8 cellular contexts compared by ENCODE assay signal in genomic region chr17:76735006-76735405, GRCh38. TPM values are rescaled to one million over a fixed set of nuclear protein-coding genes. Genes with fewer than 3 reads are reported as not detected.
DNase-seq lines count a peak whose midpoint lies in the region; TF ChIP-seq lines count a peak whose summit lies in the region.

No MANE protein-coding gene starts in this region.

- H3K9me3 ChIP-seq in OCI-LY7 (ENCODE audit: low read length) (no peaks in the 10 kb centered on the region), endocrine pancreas (ENCODE audit: control insufficient read depth, low read length) (no peaks in the 10 kb centered on the region), osteoblast (ENCODE audit: low read depth, low read length) (no peaks in the 10 kb centered on the region)

- H3K4me3 ChIP-seq in OCI-LY7 (ENCODE audit: low read depth, low read length, poor library complexity, severe bottlenecking) (peak overlapping the region; percentile 77), endocrine pancreas (ENCODE audit: control insufficient read depth, insufficient read depth, low read length) (peak overlapping the region; percentile 95), osteoblast (ENCODE audit: insufficient read depth, low read length) (peak overlapping the region; percentile 98)

- DNase-seq in NCI-H2196 (lab: John Stamatoyannopoulos, UW; ENCODE audit: unreplicated experiment) (peak; percentile 34), NCI-H2196 treated with DMSO at 0.1 percent for 48 hours (lab: John Stamatoyannopoulos, UW; ENCODE audit: unreplicated experiment) (no peak), OCI-LY7 (ENCODE audit: low spot score) (peak; percentile 78), osteoblast (ENCODE audit: insufficient read length, low spot score, missing footprints) (peak; percentile 71), germinal center (ENCODE audit: low spot score) (no peak), SKM-1 (lab: John Stamatoyannopoulos, UW; ENCODE audit: unreplicated experiment) (no peak), cerebellar nuclear complex (lab: John Stamatoyannopoulos, UW) (no peak)

- POLR2A ChIA-PET in OCI-LY7 (lab: Charles Lee), result interaction anchor here (0.6 to 1.9 kb wide), 5 partner anchors 9 to 411 kb away, joined by 3 to 7 read pairs (median 3); partner anchors contain the start of genes JMJD6 and METTL23

- BruUV-seq in OCI-LY7 (replicated peaks; lab: Mats Ljungman, UMichigan), result no TSS peak

- peaks cover 36% of the 10 kb centered on the region for H4K20me1 ChIP-seq in OCI-LY7 (ENCODE audit: insufficient read depth, low read length)
- H4K20me1 ChIP-seq in osteoblast (ENCODE audit: insufficient read depth, low read length), result peaks cover 35% of the 10 kb centered on the region

- no peaks in the 10 kb centered on the region for H3K9me2 ChIP-seq in OCI-LY7 (ENCODE audit: insufficient read depth, low read length)

- H3K4me2 ChIP-seq in OCI-LY7 (ENCODE audit: low read length) (peak overlapping the region; percentile 96), osteoblast (ENCODE audit: insufficient read depth, low read length) (peak overlapping the region; percentile 94)

- CTCF ChIA-PET in OCI-LY7 (lab: Charles Lee; ENCODE audit: unreplicated experiment), result no interaction called here

- peak overlapping the region; percentile 3 for H3K9ac ChIP-seq in endocrine pancreas (ENCODE audit: control insufficient read depth, insufficient read depth, low read length)

- H2AFZ ChIP-seq in OCI-LY7 (ENCODE audit: low read length), result no peak overlapping the region
- no peak overlapping the region for H2AFZ ChIP-seq in osteoblast (ENCODE audit: low read length)

- TF ChIP-seq CTCF in OCI-LY7 (conservative IDR thresholded peaks at IDR 0.05; ENCODE audit: low read length) (no peak), osteoblast (IDR thresholded peaks at IDR 0.05; ENCODE audit: extremely low read depth, low read depth, low read length) (no peak)

- intact Hi-C loops in OCI-LY7 (cut with micrococcal nuclease; ENCODE audit: unreplicated experiment), result loop anchor here (5.0 to 10.0 kb wide), 4 partner anchors 352 to 1070 kb away; partner anchors contain the start of genes RECQL5, SAP30BP and SEC14L1

- H3K36me3 ChIP-seq in OCI-LY7 (ENCODE audit: insufficient read depth, low read length) (peaks cover 68% of the 10 kb centered on the region), endocrine pancreas (ENCODE audit: control insufficient read depth, insufficient read depth, low read length) (no peaks in the 10 kb centered on the region), osteoblast (ENCODE audit: insufficient read depth, low read length) (peaks cover 53% of the 10 kb centered on the region)

- H3K4me1 ChIP-seq in OCI-LY7 (ENCODE audit: insufficient read depth, low read length, poor library complexity, severe bottlenecking), result peaks cover 58% of the 10 kb centered on the region
- H3K4me1 ChIP-seq in endocrine pancreas (ENCODE audit: control insufficient read depth, insufficient read depth, low read length), result peaks cover 28% of the 10 kb centered on the region
- peaks cover 40% of the 10 kb centered on the region for H3K4me1 ChIP-seq in osteoblast (ENCODE audit: insufficient read depth, low read length)

- no peaks in the 10 kb centered on the region for H3K27me3 ChIP-seq in endocrine pancreas (ENCODE audit: control insufficient read depth, insufficient read depth, low read length)
- no peaks in the 10 kb centered on the region for H3K27me3 ChIP-seq in osteoblast (ENCODE audit: insufficient read depth, low read length)

- peak overlapping the region; percentile 92 for H3K27ac ChIP-seq in OCI-LY7 (ENCODE audit: low read depth, low read length, poor library complexity, severe bottlenecking)
- H3K27ac ChIP-seq in osteoblast (ENCODE audit: low read depth, low read length), result peak overlapping the region; percentile 86

- H3K79me2 ChIP-seq in OCI-LY7 (ENCODE audit: insufficient read depth, low read depth, low read length) (peaks cover 87% of the 10 kb centered on the region), osteoblast (ENCODE audit: insufficient read depth, low read length) (peaks cover 83% of the 10 kb centered on the region)

RNA-seq across cellular contexts. Expression of gene SRSF2, which starts 2.1 kb away (rescaled TPM):
- 1,143 and 2,207 TPM in 2 replicates for total RNA-seq in OCI-LY7 (2014; rRNA removed; shearing (Covaris generic))
- 619 and 683 TPM in 2 replicates for total RNA-seq in OCI-LY7 (2022)
- 88.7 and 102 TPM in 2 replicates for total RNA-seq in osteoblast

RNA-seq across cellular contexts. Expression of gene MFSD11, which starts 2.9 kb away (rescaled TPM):
- 52.6 and 55.1 TPM in 2 replicates for total RNA-seq in OCI-LY7 (2014; rRNA removed; shearing (Covaris generic))
- total RNA-seq in OCI-LY7 (2022) (63.1 and 68.4 TPM in 2 replicates), osteoblast (42.0 and 45.4 TPM in 2 replicates)

RNA-seq across cellular contexts. Expression of gene METTL23, which starts 8.4 kb away (rescaled TPM):
- 91.8 and 93.7 TPM in 2 replicates for total RNA-seq in OCI-LY7 (2014; rRNA removed; shearing (Covaris generic))
- total RNA-seq in OCI-LY7 (2022) (82.7 and 102 TPM in 2 replicates), osteoblast (25.7 and 28.6 TPM in 2 replicates)

RNA-seq across cellular contexts. Expression of gene JMJD6, which starts 8.6 kb away (rescaled TPM):
- 39.9 and 41.2 TPM in 2 replicates for total RNA-seq in OCI-LY7 (2014; rRNA removed; shearing (Covaris generic))
- total RNA-seq in OCI-LY7 (2022) (46.0 and 71.2 TPM in 2 replicates), osteoblast (18.8 and 21.5 TPM in 2 replicates)

RNA-seq across cellular contexts. Expression of gene MXRA7, which starts 24.2 kb away (rescaled TPM):
- 1.1 and 1.6 TPM in 2 replicates for total RNA-seq in OCI-LY7 (2014; rRNA removed; shearing (Covaris generic))
- 4.9 and 5.3 TPM in 2 replicates for total RNA-seq in OCI-LY7 (2022)
- total RNA-seq in osteoblast, result 352 and 388 TPM in 2 replicates

Comparison
In these comparisons a context has a peak if more than half of its experiments do, and no peak if none do; other contexts are left out.
1. DNase-seq: peak in NCI-H2196 (single experiment), OCI-LY7 (single experiment) and osteoblast (single experiment); none in NCI-H2196 treated with DMSO at 0.1 percent for 48 hours (single experiment), germinal center (single experiment), SKM-1 (single experiment) and cerebellar nuclear complex (0 of 2).
2. Peak in every context shown above with its lines, with median percentiles within 50 percentile points of each other: H3K4me3 ChIP-seq.